19 cellular contexts compared by ENCODE assay signal in genomic region chr3:167958141-167958540, GRCh38.
"Had no signal": no experiment of that assay in that cellular context is flagged by ENCODE, and none has a peak within 500 bp of the region (broad histone marks: within the 10 kb centered on the region; RNA-seq: fewer than 3 reads in every experiment).

No MANE protein-coding gene starts in this region.

- H3K9me3 ChIP-seq: esophagus squamous epithelium, gastroesophageal sphincter, mucosa of descending colon, neutrophil, right atrium auricular region, sigmoid colon, suprapubic skin, tibial artery, upper lobe of left lung, vagina had no signal

- ATAC-seq: effector memory CD8-positive, alpha-beta T cell; gastroesophageal sphincter; left lobe of liver; mucosa of descending colon; naive thymus-derived CD8-positive, alpha-beta T cell; stimulated activated naive CD8-positive, alpha-beta T cell treated with anti-CD3 and anti-CD28 coated beads, Interleukin-15, Interleukin-2, amounts not matched to agents 100 U/mL and 50 U/mL, for 24 hours had no signal

- H3K36me3 ChIP-seq: esophagus squamous epithelium, gastroesophageal sphincter, neutrophil, right atrium auricular region, sigmoid colon, suprapubic skin, tibial artery, upper lobe of left lung, vagina had no signal

- DNase-seq: effector memory CD8-positive, alpha-beta T cell; esophagus squamous epithelium; glutamatergic neuron; islet precursor cell; mammary epithelial cell; mucosa of descending colon; naive thymus-derived CD8-positive, alpha-beta T cell; sigmoid colon; stimulated activated CD4-positive, alpha-beta T cell treated with anti-CD3 and anti-CD28 coated beads, Interleukin-2, amount 100 ng/mL, for 48 hours; stimulated activated naive CD8-positive, alpha-beta T cell treated with anti-CD3 and anti-CD28 coated beads, Interleukin-15, Interleukin-2, amounts not matched to agents 100 U/mL and 50 U/mL, for 24 hours; tibial artery; upper lobe of left lung had no signal

- H3K27ac ChIP-seq: esophagus squamous epithelium, gastroesophageal sphincter, neutrophil, right atrium auricular region, sigmoid colon, skin epidermis, suprapubic skin, tibial artery, upper lobe of left lung, vagina had no signal

- H3K27me3 ChIP-seq: esophagus squamous epithelium, gastroesophageal sphincter, neutrophil, right atrium auricular region, sigmoid colon, suprapubic skin, tibial artery, upper lobe of left lung, vagina had no signal

- H3K4me3 ChIP-seq: esophagus squamous epithelium, gastroesophageal sphincter, mucosa of descending colon, right atrium auricular region, sigmoid colon, skin epidermis, suprapubic skin, tibial artery, upper lobe of left lung, vagina had no signal

- H3K4me1 ChIP-seq: esophagus squamous epithelium, gastroesophageal sphincter, right atrium auricular region, sigmoid colon, suprapubic skin, tibial artery, upper lobe of left lung, vagina had no signal
